ENCODE assay signal across 35 cellular contexts in the genomic region with DNA sequence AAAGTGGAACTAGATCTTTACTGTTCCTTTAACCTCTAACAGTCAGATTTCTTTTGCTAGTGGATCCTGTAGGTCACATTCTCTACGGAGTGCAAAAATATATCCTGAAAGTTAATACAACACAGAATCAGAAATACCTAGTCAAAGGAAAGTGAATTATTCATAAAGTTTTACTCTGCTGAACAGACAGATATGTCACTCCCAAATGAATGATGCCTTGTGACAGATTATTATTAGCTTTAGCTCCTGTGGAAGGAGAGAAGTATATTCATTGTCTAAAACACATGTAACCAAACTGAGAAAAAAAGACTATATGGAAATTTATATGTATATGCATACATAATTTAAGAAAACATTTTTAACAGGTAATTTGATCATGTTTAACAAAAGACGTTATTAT.
"Had no signal": no experiment of that assay in that cellular context is flagged by ENCODE, and none has a peak within 500 bp of the region (broad histone marks: within the 10 kb centered on the region; RNA-seq: fewer than 3 reads in every experiment).

No MANE protein-coding gene starts in this region.

- H3K36me3 ChIP-seq: MG63 had no signal

- DNase-seq: Karpas-422, Kasumi-1, MG63, MM.1S, MV-4-11, NCI-H1048, NCI-H1092, NCI-H1092 treated with DMSO at 0.1 percent for 48 hours, NCI-H1105, NCI-H1105 treated with DMSO at 0.1 percent for 48 hours, NCI-H1417, NCI-H1417 treated with DMSO at 0.1 percent for 48 hours, NCI-H1436, NCI-H1436 treated with DMSO at 0.1 percent for 48 hours, NCI-H146, NCI-H1694, NCI-H1694 treated with DMSO at 0.1 percent for 48 hours, NCI-H187, NCI-H187 treated with DMSO at 0.1 percent for 48 hours, NCI-H1930, NCI-H2029, NCI-H2029 treated with DMSO at 0.1 percent for 48 hours, NCI-H2081, NCI-H2081 treated with DMSO at 0.1 percent for 48 hours, NCI-H2107, NCI-H2171, NCI-H2171 treated with DMSO at 0.1 percent for 48 hours, NCI-H2227 treated with DMSO at 0.1 percent for 48 hours, NCI-H226, NCI-H345, NCI-H446, NCI-H446 treated with DMSO at 0.1 percent for 48 hours, NCI-H510A, NCI-H510A treated with DMSO at 0.1 percent for 48 hours, NCI-H524 had no signal

- H3K4me3 ChIP-seq: MG63 had no signal

- H3K27me3 ChIP-seq: MG63 had no signal
